Comparison of ENCODE assay signal across 18 cellular contexts in the genomic region with DNA sequence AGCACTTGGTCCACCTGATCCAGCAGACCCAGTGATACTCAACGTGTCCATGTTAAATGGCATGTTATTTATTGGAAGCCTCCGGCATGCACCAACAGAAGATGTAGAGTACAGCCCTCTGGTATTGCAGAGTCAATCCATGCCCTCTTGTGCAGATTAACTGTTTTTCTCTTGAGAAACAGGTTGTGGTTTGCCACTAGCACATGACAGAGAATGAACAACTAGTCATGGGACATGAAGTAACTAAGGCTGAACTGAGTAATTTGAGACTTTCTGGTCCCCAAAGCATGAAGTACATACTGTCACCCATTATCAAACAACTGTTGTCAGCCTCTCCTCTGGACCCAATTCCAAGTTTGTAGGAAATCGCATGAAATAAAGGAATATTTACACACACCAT. TPM values are rescaled to one million over a fixed set of nuclear protein-coding genes. Genes with fewer than 3 reads are reported as not detected.
DNase-seq lines count a peak whose midpoint lies in the region; ATAC-seq, FAIRE-seq and TF ChIP-seq lines count a peak whose summit lies in the region.
"Had no signal": no experiment of that assay in that cellular context is flagged by ENCODE, and none has a peak within 500 bp of the region (broad histone marks: within the 10 kb centered on the region; RNA-seq: fewer than 3 reads in every experiment).

No MANE protein-coding gene starts in this region.

- no peaks in the 10 kb centered on the region for H3K27me3 Mint-ChIP-seq in CD4-positive, alpha-beta T cell
- H3K27me3 Mint-ChIP-seq in activated T-helper 17 cell treated with anti-CD3 and anti-CD28 coated beads, Interleukin-2, amount 50 U/mL, for 72 hours = no peaks in the 10 kb centered on the region
- H3K27me3 Mint-ChIP-seq in glutamatergic neuron (ENCODE audit: unreplicated experiment) = peaks cover 19% of the 10 kb centered on the region
- H3K27me3 Mint-ChIP-seq: effector memory CD8-positive, alpha-beta T cell had no signal

- no peak for FAIRE-seq in GM19239 (lab: Jason Lieb, UNC)

- no peak overlapping the region for H3K4me3 ChIP-seq in HL-60 (replicated peaks; ENCODE audit: insufficient read depth, low read length)
- H3K4me3 ChIP-seq: suprapubic skin had no signal

- ATAC-seq in CD4-positive, alpha-beta T cell (ENCODE audit: poor library complexity) = no peak
- peak; percentile 61 for ATAC-seq in activated T-helper 17 cell treated with anti-CD3 and anti-CD28 coated beads, Interleukin-2, amount 50 U/mL, for 72 hours (replicated peaks)
- ATAC-seq: effector memory CD8-positive, alpha-beta T cell; naive thymus-derived CD8-positive, alpha-beta T cell had no signal

- peaks cover 84% of the 10 kb centered on the region for H3K36me3 Mint-ChIP-seq in CD4-positive, alpha-beta T cell (ENCODE audit: low read depth)
- peaks cover 86% of the 10 kb centered on the region for H3K36me3 Mint-ChIP-seq in activated T-helper 17 cell treated with anti-CD3 and anti-CD28 coated beads, Interleukin-2, amount 50 U/mL, for 72 hours (ENCODE audit: low read depth)
- H3K36me3 Mint-ChIP-seq in glutamatergic neuron (ENCODE audit: unreplicated experiment) = peaks cover 51% of the 10 kb centered on the region

- H3K9me3 Mint-ChIP-seq in CD4-positive, alpha-beta T cell = peaks cover 27% of the 10 kb centered on the region
- peaks cover 25% of the 10 kb centered on the region for H3K9me3 Mint-ChIP-seq in activated T-helper 17 cell treated with anti-CD3 and anti-CD28 coated beads, Interleukin-2, amount 50 U/mL, for 72 hours
- H3K9me3 Mint-ChIP-seq in glutamatergic neuron (ENCODE audit: unreplicated experiment) = peaks cover 42% of the 10 kb centered on the region

- intact Hi-C loops in CD4-positive, alpha-beta T cell (cut with DNase I, micrococcal nuclease) = loop anchor here (5.0 to 10.0 kb wide), 4 partner anchors 49 to 837 kb away; partner anchors contain the start of genes ZNF121 (in 2 of the 2), MBD3L1 (in 1 of the 2), ZNF558 (in 1 of the 2) and ZNF559 (in 1 of the 2)

- H3K4me3 Mint-ChIP-seq in CD4-positive, alpha-beta T cell = peak overlapping the region; percentile 49
- H3K4me3 Mint-ChIP-seq in activated T-helper 17 cell treated with anti-CD3 and anti-CD28 coated beads, Interleukin-2, amount 50 U/mL, for 72 hours = peak overlapping the region; percentile 57
- peak overlapping the region; percentile 93 for H3K4me3 Mint-ChIP-seq in glutamatergic neuron (ENCODE audit: unreplicated experiment)
- H3K4me3 Mint-ChIP-seq: effector memory CD8-positive, alpha-beta T cell had no signal

- CTCF ChIA-PET in CD4-positive, alpha-beta T cell (lab: Charles Lee) = no interaction called here

- H3K9me3 ChIP-seq in CD4-positive, alpha-beta T cell (ENCODE audit: control insufficient read depth, low read length) = peaks cover 49% of the 10 kb centered on the region

- no peak for DNase-seq in CD4-positive, alpha-beta T cell
- peak in 1 of 2 experiments; percentile 70 for DNase-seq in HL-60 (ENCODE audit: low read depth in 1 of 2, low spot score in 1 of 2)
- no peak for DNase-seq in glutamatergic neuron
- DNase-seq in anterior cingulate cortex (lab: John Stamatoyannopoulos, UW) = no peak
- DNase-seq in OCI-M2 (lab: John Stamatoyannopoulos, UW; ENCODE audit: unreplicated experiment) = no peak
- DNase-seq in GM19239 (ENCODE audit: insufficient read length, low spot score) = no peak
- DNase-seq: activated CD4-positive, alpha-beta T cell treated with anti-CD3 and anti-CD28 coated beads, Interleukin-2, amount 50 U/mL, for 1 hour; Calu3; effector memory CD8-positive, alpha-beta T cell; naive thymus-derived CD8-positive, alpha-beta T cell; NCI-H1436 treated with DMSO at 0.1 percent for 48 hours; NCI-H82; posterior cingulate gyrus; stimulated activated CD4-positive, alpha-beta T cell treated with anti-CD3 and anti-CD28 coated beads, Interleukin-4, amount 100 ng/mL, for 1 hour had no signal

- TF ChIP-seq CTCF in CD4-positive, alpha-beta T cell (IDR thresholded peaks at IDR 0.05) = no peak
- TF ChIP-seq CTCF in HL-60 (IDR thresholded peaks at IDR 0.05; ENCODE audit: insufficient read depth, low read length) (no peak), glutamatergic neuron (IDR thresholded peaks at IDR 0.05; ENCODE audit: partially characterized antibody, unreplicated experiment) (no peak)

- H3K27me3 ChIP-seq in CD4-positive, alpha-beta T cell (ENCODE audit: control insufficient read depth, insufficient read depth, low read length) = no peaks in the 10 kb centered on the region
- H3K27me3 ChIP-seq in HL-60 (ENCODE audit: insufficient read depth, poor library complexity, severe bottlenecking) = no peaks in the 10 kb centered on the region
- H3K27me3 ChIP-seq: suprapubic skin had no signal

- peaks cover 42% of the 10 kb centered on the region for H3K4me1 Mint-ChIP-seq in CD4-positive, alpha-beta T cell (ENCODE audit: low read depth)
- H3K4me1 Mint-ChIP-seq in activated T-helper 17 cell treated with anti-CD3 and anti-CD28 coated beads, Interleukin-2, amount 50 U/mL, for 72 hours = peaks cover 35% of the 10 kb centered on the region
- H3K4me1 Mint-ChIP-seq in glutamatergic neuron (ENCODE audit: low read depth, unreplicated experiment) = peaks cover 8% of the 10 kb centered on the region

- POLR2A ChIA-PET in CD4-positive, alpha-beta T cell (lab: Charles Lee) = no interaction called here

- no peak overlapping the region for H3K27ac ChIP-seq in CD4-positive, alpha-beta T cell (ENCODE audit: low read depth, low read length)
- H3K27ac ChIP-seq in HL-60 (replicated peaks) = peak overlapping the region; percentile 61
- H3K27ac ChIP-seq: KMS-11, RWPE1, suprapubic skin had no signal

- no peak overlapping the region for H3K27ac Mint-ChIP-seq in CD4-positive, alpha-beta T cell
- peak overlapping the region; percentile 81 for H3K27ac Mint-ChIP-seq in activated T-helper 17 cell treated with anti-CD3 and anti-CD28 coated beads, Interleukin-2, amount 50 U/mL, for 72 hours
- peak overlapping the region; percentile 82 for H3K27ac Mint-ChIP-seq in glutamatergic neuron (ENCODE audit: unreplicated experiment)
- H3K27ac Mint-ChIP-seq: effector memory CD8-positive, alpha-beta T cell; naive thymus-derived CD8-positive, alpha-beta T cell had no signal

RNA-seq across cellular contexts. Expression of gene ZNF562, which starts 3.2 kb away (rescaled TPM):
- total RNA-seq in CD4-positive, alpha-beta T cell = 10 to 100 TPM; 12.8 to 13.3 TPM
- 10 to 100 TPM; 39.3 to 53.2 TPM for total RNA-seq in activated T-helper 17 cell treated with anti-CD3 and anti-CD28 coated beads, Interleukin-2, amount 50 U/mL, for 72 hours
- total RNA-seq in glutamatergic neuron (ENCODE audit: unreplicated experiment) = 71.4 TPM

RNA-seq across cellular contexts. Expression of gene ZNF561, which starts 50.6 kb away (rescaled TPM):
- total RNA-seq in CD4-positive, alpha-beta T cell = 10 to 100 TPM; 45.1 to 46.2 TPM
- 10 to 100 TPM; 26.1 to 32.2 TPM for total RNA-seq in activated T-helper 17 cell treated with anti-CD3 and anti-CD28 coated beads, Interleukin-2, amount 50 U/mL, for 72 hours
- total RNA-seq in glutamatergic neuron (ENCODE audit: unreplicated experiment) = 71.8 TPM
